ENCODE assay signal across 20 cellular contexts in genomic region chr3:15791525-15791924, GRCh38. TPM values are rescaled to one million over a fixed set of nuclear protein-coding genes. Genes with fewer than 3 reads are reported as not detected.
DNase-seq lines count a peak whose midpoint lies in the region; ATAC-seq and TF ChIP-seq lines count a peak whose summit lies in the region.
"Had no signal": no experiment of that assay in that cellular context is flagged by ENCODE, and none has a peak within 500 bp of the region (broad histone marks: within the 10 kb centered on the region; RNA-seq: fewer than 3 reads in every experiment).

No MANE protein-coding gene starts in this region.

- peak overlapping the region; percentile 42 for H3K27ac Mint-ChIP-seq in MCF 10A (ENCODE audit: low read depth, unreplicated experiment)
- peak overlapping the region; percentile 91 for H3K27ac Mint-ChIP-seq in activated T-helper 17 cell treated with anti-CD3 and anti-CD28 coated beads, Interleukin-2, amount 50 U/mL, for 72 hours
- H3K27ac Mint-ChIP-seq: naive thymus-derived CD4-positive, alpha-beta T cell had no signal

- in situ Hi-C loops in mammary epithelial cell (cut with MboI; ENCODE audit: low sequenced_read_pairs in 2 of 2), result no loop called here

- H2AFZ ChIP-seq in mammary epithelial cell (ENCODE audit: low read depth, low read length), result no peak overlapping the region
- H2AFZ ChIP-seq: parathyroid adenoma had no signal

- TF ChIP-seq CTCF in MCF 10A (IDR thresholded peaks at IDR 0.05; ENCODE audit: unreplicated experiment) (no peak), mammary epithelial cell (conservative IDR thresholded peaks at IDR 0.05 in 1 of 2, IDR thresholded peaks at IDR 0.05 in 1 of 2; ENCODE audit: extremely low read depth in 1 of 2, insufficient read depth in 1 of 2, low read depth in 1 of 2, low read length in 2 of 2) (no peak), right lobe of liver (IDR thresholded peaks at IDR 0.05) (no peak), vagina (IDR thresholded peaks at IDR 0.05) (no peak)

- dilution Hi-C loops in mammary epithelial cell (cut with HindIII; ENCODE audit: low sequenced_read_pairs), result no loop called here

- H3K4me2 ChIP-seq in mammary epithelial cell (ENCODE audit: insufficient read depth, low read depth, low read length), result no peak overlapping the region

- H3K9me3 ChIP-seq in mammary epithelial cell (replicated peaks; ENCODE audit: insufficient read depth, low read length), result no peaks in the 10 kb centered on the region
- H3K9me3 ChIP-seq in right lobe of liver, result no peaks in the 10 kb centered on the region
- no peaks in the 10 kb centered on the region for H3K9me3 ChIP-seq in vagina

- intact Hi-C loops in MCF 10A (cut with micrococcal nuclease) (no loop called here), mammary epithelial cell (cut with micrococcal nuclease) (no loop called here), right lobe of liver (cut with DNase I) (no loop called here), vagina (cut with DNase I) (no loop called here)

- 100% methylated on average over 1 of the region's 1 CpG for WGBS in mammary epithelial cell (ENCODE audit: low coverage, missing lambda C conversion rate)
- WGBS in right lobe of liver (ENCODE audit: insufficient coverage, low coverage, low lambda C conversion rate, missing lambda C conversion rate), result 24% methylated on average over 1 of the region's 1 CpG

- CTCF ChIA-PET in MCF 10A (lab: Yijun Ruan, JAX), result interaction anchor here (1.0 kb wide), 1 partner anchor 161 kb away, joined by 4 read pairs; no protein-coding TSS in a partner anchor
- CTCF ChIA-PET in mammary epithelial cell (lab: Charles Lee; ENCODE audit: low non-redundant PET), result no interaction called here

- no peaks in the 10 kb centered on the region for H3K27me3 Mint-ChIP-seq in MCF 10A (ENCODE audit: insufficient read depth, unreplicated experiment)
- H3K27me3 Mint-ChIP-seq in activated T-helper 17 cell treated with anti-CD3 and anti-CD28 coated beads, Interleukin-2, amount 50 U/mL, for 72 hours, result no peaks in the 10 kb centered on the region
- H3K27me3 Mint-ChIP-seq: naive thymus-derived CD4-positive, alpha-beta T cell had no signal

- H3K27me3 ChIP-seq in mammary epithelial cell (ENCODE audit: insufficient read depth, low read length), result no peaks in the 10 kb centered on the region
- H3K27me3 ChIP-seq in right lobe of liver, result no peaks in the 10 kb centered on the region
- H3K27me3 ChIP-seq in vagina, result no peaks in the 10 kb centered on the region

- TF ChIP-seq POLR2A in right lobe of liver (IDR thresholded peaks at IDR 0.05) (no peak), vagina (IDR thresholded peaks at IDR 0.05) (no peak)

- H3K4me1 ChIP-seq in mammary epithelial cell (ENCODE audit: insufficient read depth, low read length) (peaks cover 7% of the 10 kb centered on the region), right lobe of liver (peaks cover 0 to 41% (median 10%) of the 10 kb centered on the region in 4 donors), vagina (peaks cover 46% of the 10 kb centered on the region)
- H3K4me1 ChIP-seq: parathyroid adenoma had no signal

- H3K4me3 ChIP-seq in mammary epithelial cell (replicated peaks in 1 of 3; ENCODE audit: insufficient read depth in 1 of 3, low read depth in 2 of 3, low read length in 3 of 3) (no peak overlapping the region), right lobe of liver (no peak overlapping the region), vagina (no peak overlapping the region)

- H3K36me3 ChIP-seq in mammary epithelial cell (ENCODE audit: insufficient read depth, low read length) (peaks cover 7% of the 10 kb centered on the region), right lobe of liver (no peaks in the 10 kb centered on the region), vagina (no peaks in the 10 kb centered on the region)

- peaks cover 23% of the 10 kb centered on the region for H3K9me3 Mint-ChIP-seq in MCF 10A (ENCODE audit: unreplicated experiment)
- no peaks in the 10 kb centered on the region for H3K9me3 Mint-ChIP-seq in activated T-helper 17 cell treated with anti-CD3 and anti-CD28 coated beads, Interleukin-2, amount 50 U/mL, for 72 hours
- H3K9me3 Mint-ChIP-seq: CD8-positive, alpha-beta T cell had no signal

- DNase-seq in MCF 10A (ENCODE audit: unreplicated experiment) (no peak), mammary epithelial cell (no peak), right lobe of liver (no peak), vagina (ENCODE audit: extremely low spot score in 2 of 2) (no peak), AG08395 (ENCODE audit: low spot score) (no peak), AG20443 (ENCODE audit: low spot score) (no peak)
- DNase-seq: activated CD4-positive, alpha-beta T cell treated with anti-CD3 and anti-CD28 coated beads for 4 hours; amniotic stem cell; CD8-positive, alpha-beta T cell; cortex of kidney; GDM1; mesenchymal stem cell; naive thymus-derived CD4-positive, alpha-beta T cell; NCI-H2081 treated with DMSO at 0.1 percent for 48 hours; right cardiac atrium; SHP77 treated with DMSO at 0.1 percent for 48 hours; substantia nigra had no signal

- no peak for ATAC-seq in activated T-helper 17 cell treated with anti-CD3 and anti-CD28 coated beads, Interleukin-2, amount 50 U/mL, for 72 hours (replicated peaks)
- ATAC-seq in right lobe of liver, result peak; percentile 31 to 69 (median 57)
- ATAC-seq in GM19452 (IDR thresholded peaks at IDR 0.05; ENCODE audit: unreplicated experiment), result no peak
- ATAC-seq: CD8-positive, alpha-beta T cell; naive thymus-derived CD4-positive, alpha-beta T cell; right cardiac atrium had no signal

- peaks cover 92% of the 10 kb centered on the region for H3K79me2 ChIP-seq in mammary epithelial cell (ENCODE audit: insufficient read depth, low read length)

- H3K4me1 Mint-ChIP-seq in MCF 10A (ENCODE audit: insufficient read depth, unreplicated experiment), result peaks cover 20% of the 10 kb centered on the region
- H3K4me1 Mint-ChIP-seq in activated T-helper 17 cell treated with anti-CD3 and anti-CD28 coated beads, Interleukin-2, amount 50 U/mL, for 72 hours, result peaks cover 32% of the 10 kb centered on the region

- POLR2A ChIA-PET in MCF 10A (lab: Yijun Ruan, JAX), result interaction anchor here (0.7 to 12.3 kb wide), 3 partner anchors 9 to 144 kb away, joined by 3 to 293 read pairs (median 7); no protein-coding TSS in a partner anchor

- BruUV-seq in MCF 10A (replicated peaks; lab: Mats Ljungman, UMichigan) (no TSS peak), mammary epithelial cell (replicated peaks; lab: Mats Ljungman, UMichigan) (no TSS peak)

- H3K9ac ChIP-seq in mammary epithelial cell (ENCODE audit: insufficient read depth, low read length), result no peak overlapping the region
- H3K9ac ChIP-seq: parathyroid adenoma had no signal

- H3K4me3 Mint-ChIP-seq in MCF 10A (ENCODE audit: unreplicated experiment), result peak overlapping the region; percentile 58
- peak overlapping the region; percentile 82 for H3K4me3 Mint-ChIP-seq in activated T-helper 17 cell treated with anti-CD3 and anti-CD28 coated beads, Interleukin-2, amount 50 U/mL, for 72 hours
- H3K4me3 Mint-ChIP-seq: CD8-positive, alpha-beta T cell had no signal

- peaks cover 59% of the 10 kb centered on the region for H3K36me3 Mint-ChIP-seq in MCF 10A (ENCODE audit: insufficient read depth, unreplicated experiment)
- H3K36me3 Mint-ChIP-seq in activated T-helper 17 cell treated with anti-CD3 and anti-CD28 coated beads, Interleukin-2, amount 50 U/mL, for 72 hours (ENCODE audit: low read depth), result peaks cover 68% of the 10 kb centered on the region

- no peak overlapping the region for H3K27ac ChIP-seq in mammary epithelial cell (ENCODE audit: insufficient read depth, low read depth, low read length)
- peak overlapping the region in 2 of 3 donors; percentile 20 to 43 for H3K27ac ChIP-seq in right lobe of liver
- H3K27ac ChIP-seq in vagina, result peak overlapping the region; percentile 18
- H3K27ac ChIP-seq: parathyroid adenoma had no signal

- H4K20me1 ChIP-seq in mammary epithelial cell (ENCODE audit: insufficient read depth, low read length), result no peaks in the 10 kb centered on the region

RNA-seq across cellular contexts. Expression of gene ANKRD28, which starts 6.3 kb away (rescaled TPM):
- 71.7 and 79.0 TPM in 2 replicates for total RNA-seq in MCF 10A (2022)
- 10 to 100 TPM; 38.0 to 49.2 TPM for total RNA-seq in mammary epithelial cell
- 25.1 TPM for polyA plus RNA-seq in mammary epithelial cell
- polyA minus RNA-seq in mammary epithelial cell, result 140 TPM
- 10 to 100 TPM; 54.5 to 69.3 TPM for total RNA-seq in activated T-helper 17 cell treated with anti-CD3 and anti-CD28 coated beads, Interleukin-2, amount 50 U/mL, for 72 hours
- total RNA-seq in right lobe of liver, result 10 to 100 TPM; 16.4 to 32.2 (median 25.7) TPM
- total RNA-seq in vagina, result 48.6 TPM

Comparison
In these comparisons a context has a peak if more than half of its experiments do, and no peak if none do; other contexts are left out.
1. ATAC-seq: peak in right lobe of liver (4 of 4); none in activated T-helper 17 cell treated with anti-CD3 and anti-CD28 coated beads, Interleukin-2, amount 50 U/mL, for 72 hours (single experiment) and GM19452 (single experiment).